ENCODE assay signal across 1 cellular context in the genomic region with DNA sequence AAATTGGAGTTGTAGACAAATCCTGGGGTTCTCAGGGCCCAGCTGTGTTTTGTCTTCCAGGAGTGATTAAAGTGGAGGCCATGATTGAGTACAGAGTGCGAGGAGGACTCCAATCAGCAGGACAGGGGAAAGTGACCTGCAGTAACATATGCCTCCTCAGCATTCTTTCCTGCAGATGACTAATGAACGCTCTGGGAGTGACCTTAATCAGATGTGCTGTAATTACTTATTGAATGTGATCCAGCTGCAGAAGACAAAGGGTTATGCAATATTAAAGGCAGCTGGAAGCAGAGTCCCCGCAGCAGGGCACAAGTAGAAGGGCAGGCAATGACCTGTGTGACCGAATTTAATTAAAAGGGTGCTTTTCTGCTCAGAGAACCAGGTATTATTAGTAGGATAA.
TF ChIP-seq lines count a peak whose summit lies in the region.

No MANE protein-coding gene starts in this region.

TF ChIP-seq in IMR-90, 13 proteins besides CTCF, POLR2A, EP300 and RAD21 (continued from another document):
- TF ChIP-seq CHD1 (IDR thresholded peaks at IDR 0.05; ENCODE audit: low read depth, low read length) (no peak), RFX5 (IDR thresholded peaks at IDR 0.05; ENCODE audit: low read depth, low read length) (no peak), FOS (IDR thresholded peaks at IDR 0.05; ENCODE audit: low read depth, low read length) (no peak), SMC3 (IDR thresholded peaks at IDR 0.05; ENCODE audit: low read depth, low read length) (no peak)
